ENCODE assay signal across 22 cellular contexts in the genomic region with DNA sequence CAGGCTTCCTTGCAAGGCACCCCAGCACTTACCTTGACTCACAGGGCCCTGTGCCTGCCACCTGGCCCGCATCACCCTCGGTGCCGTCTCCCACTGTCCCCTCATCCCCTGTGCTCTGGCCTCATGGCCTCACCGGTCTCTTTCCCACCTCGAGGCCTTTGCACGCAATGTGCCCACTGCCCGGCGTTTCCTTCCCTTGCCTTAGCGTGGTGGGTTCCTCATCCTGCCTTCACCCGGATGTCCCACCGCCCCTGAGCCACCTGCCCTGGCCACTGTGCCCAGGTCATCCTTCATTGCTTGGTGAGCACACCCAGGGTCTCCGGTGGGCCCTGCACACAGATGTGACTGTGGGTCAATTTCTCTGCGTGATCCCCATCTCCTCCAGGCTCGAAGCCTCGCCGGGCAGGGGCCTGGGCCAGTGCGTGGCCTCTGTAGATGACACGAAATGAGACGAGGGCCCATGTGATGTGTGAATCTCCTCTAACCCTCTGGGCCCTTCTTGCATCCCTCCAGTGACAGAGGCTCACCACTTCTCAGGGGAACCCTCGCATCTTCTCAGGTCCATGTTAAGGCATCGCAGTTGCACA. TPM values are rescaled to one million over a fixed set of nuclear protein-coding genes. Genes with fewer than 3 reads are reported as not detected.
DNase-seq lines count a peak whose midpoint lies in the region; ATAC-seq and TF ChIP-seq lines count a peak whose summit lies in the region.
"Had no signal": no experiment of that assay in that cellular context is flagged by ENCODE, and none has a peak within 500 bp of the region (broad histone marks: within the 10 kb centered on the region; RNA-seq: fewer than 3 reads in every experiment).

No MANE protein-coding gene starts in this region.

- H3K9me3 Mint-ChIP-seq in HFFc6: no peaks in the 10 kb centered on the region
- no peaks in the 10 kb centered on the region for H3K9me3 Mint-ChIP-seq in activated T-helper 1 cell treated with anti-CD3 and anti-CD28 coated beads, Interleukin-12 subunit alpha, Interleukin-12 subunit beta, Interleukin-2, Interleukin-4 antibody, amounts not matched to agents 30 ng/mL and 10 ng/mL and 1 ng/mL, durations not matched to agents 14 hours and 24 hours and 36 hours
- H3K9me3 Mint-ChIP-seq: activated CD4-positive, alpha-beta T cell treated with anti-CD3 and anti-CD28 coated beads, Interleukin-2, amount 10 ng/mL, durations not matched to agents 24 days and 14 days; activated T-cell treated with anti-CD3 and anti-CD28 coated beads, Interleukin-2, amount 50 U/mL, for 72 hours; neural crest cell; T-helper 2 cell treated with Interferon-gamma antibody and Interleukin-4, amounts not matched to agents 5 μg/mL and 100 μg/mL, for 36 hours had no signal

- no peak overlapping the region for H2AFZ ChIP-seq in hepatocyte

- H3K4me3 ChIP-seq in A673 (ENCODE audit: low read depth, low read length, poor library complexity, severe bottlenecking) (no peak overlapping the region), hepatocyte (no peak overlapping the region), rectal smooth muscle tissue (ENCODE audit: low read length) (no peak overlapping the region)
- H3K4me3 ChIP-seq: cardiac muscle cell, GM12878, left lung had no signal

- no peaks in the 10 kb centered on the region; the same call in 1 of the 2 replicates for H3K27me3 Mint-ChIP-seq in HFFc6 (ENCODE audit: insufficient read depth)
- H3K27me3 Mint-ChIP-seq in activated T-helper 1 cell treated with anti-CD3 and anti-CD28 coated beads, Interleukin-12 subunit alpha, Interleukin-12 subunit beta, Interleukin-2, Interleukin-4 antibody, amounts not matched to agents 30 ng/mL and 10 ng/mL and 1 ng/mL, durations not matched to agents 14 hours and 24 hours and 36 hours (ENCODE audit: insufficient read depth): peaks cover 6% of the 10 kb centered on the region

- no peak overlapping the region for H3K9ac ChIP-seq in rectal smooth muscle tissue (ENCODE audit: low read length)

- peak overlapping the region; percentile 7 for H3K4me2 ChIP-seq in hepatocyte

- no TSS peak for BruUV-seq in A673 (replicated peaks; lab: Mats Ljungman, UMichigan)

- H3K9me2 ChIP-seq in hepatocyte (replicated peaks; ENCODE audit: insufficient read depth): no peaks in the 10 kb centered on the region

- CTCF ChIA-PET in A673 (lab: Charles Lee): no interaction called here

- H4K20me1 ChIP-seq in hepatocyte (ENCODE audit: insufficient read depth, poor library complexity, severe bottlenecking): no peaks in the 10 kb centered on the region

- H3K9me3 ChIP-seq in A673 (ENCODE audit: low read depth, low read length, poor library complexity, severe bottlenecking) (no peaks in the 10 kb centered on the region), hepatocyte (ENCODE audit: low read depth) (no peaks in the 10 kb centered on the region)
- H3K9me3 ChIP-seq: left lung had no signal

- TF ChIP-seq CTCF in A673 (conservative IDR thresholded peaks at IDR 0.05; ENCODE audit: low read depth, low read length) (no peak), HFFc6 (IDR thresholded peaks at IDR 0.05) (no peak), hepatocyte (IDR thresholded peaks at IDR 0.05; ENCODE audit: poor library complexity) (no peak)

- peak overlapping the region; percentile 76 for H3K27ac ChIP-seq in A673 (ENCODE audit: low read depth, low read length, poor library complexity, severe bottlenecking)
- H3K27ac ChIP-seq in hepatocyte: peak overlapping the region; percentile 73
- H3K27ac ChIP-seq in rectal smooth muscle tissue (ENCODE audit: low read depth, low read length): peak overlapping the region; percentile 78
- H3K27ac ChIP-seq: cardiac muscle cell had no signal

- H3K4me3 Mint-ChIP-seq in HFFc6: no peak overlapping the region
- no peak overlapping the region for H3K4me3 Mint-ChIP-seq in activated T-helper 1 cell treated with anti-CD3 and anti-CD28 coated beads, Interleukin-12 subunit alpha, Interleukin-12 subunit beta, Interleukin-2, Interleukin-4 antibody, amounts not matched to agents 30 ng/mL and 10 ng/mL and 1 ng/mL, durations not matched to agents 14 hours and 24 hours and 36 hours
- H3K4me3 Mint-ChIP-seq: activated CD4-positive, alpha-beta T cell treated with anti-CD3 and anti-CD28 coated beads, Interleukin-2, amount 10 ng/mL, durations not matched to agents 24 days and 14 days; activated T-cell treated with anti-CD3 and anti-CD28 coated beads, Interleukin-2, amount 50 U/mL, for 72 hours; neural crest cell; T-helper 2 cell treated with Interferon-gamma antibody and Interleukin-4, amounts not matched to agents 5 μg/mL and 100 μg/mL, for 36 hours had no signal

- no peak for ATAC-seq in GM18873 (IDR thresholded peaks at IDR 0.05; ENCODE audit: low FRiP score, unreplicated experiment)
- ATAC-seq: activated T-cell treated with anti-CD3 and anti-CD28 coated beads, Interleukin-2, amount 50 U/mL, for 72 hours; GM12878 had no signal

- H3K36me3 ChIP-seq in A673 (ENCODE audit: insufficient read depth, low read length, poor library complexity, severe bottlenecking) (no peaks in the 10 kb centered on the region), hepatocyte (replicated peaks; ENCODE audit: insufficient read depth, low read depth) (no peaks in the 10 kb centered on the region), rectal smooth muscle tissue (ENCODE audit: control insufficient read depth, insufficient read depth, low read length) (no peaks in the 10 kb centered on the region)
- H3K36me3 ChIP-seq: cardiac muscle cell, left lung had no signal

- WGBS in hepatocyte (ENCODE audit: low lambda C conversion rate, missing lambda C conversion rate): 91% methylated on average over 21 of the region's 21 CpGs

- no peaks in the 10 kb centered on the region for H3K79me2 ChIP-seq in hepatocyte

- H3K4me1 ChIP-seq in A673 (ENCODE audit: insufficient read depth, low read length, poor library complexity, severe bottlenecking) (peaks cover 48% of the 10 kb centered on the region), hepatocyte (ENCODE audit: insufficient read depth) (peaks cover 54% of the 10 kb centered on the region), rectal smooth muscle tissue (ENCODE audit: control insufficient read depth, insufficient read depth, low read length) (peaks cover 57% of the 10 kb centered on the region)

- H3K36me3 Mint-ChIP-seq in HFFc6 (ENCODE audit: low read depth): no peaks in the 10 kb centered on the region
- H3K36me3 Mint-ChIP-seq in activated T-helper 1 cell treated with anti-CD3 and anti-CD28 coated beads, Interleukin-12 subunit alpha, Interleukin-12 subunit beta, Interleukin-2, Interleukin-4 antibody, amounts not matched to agents 30 ng/mL and 10 ng/mL and 1 ng/mL, durations not matched to agents 14 hours and 24 hours and 36 hours (ENCODE audit: low read depth): no peaks in the 10 kb centered on the region

- no peak for DNase-seq in A673 (ENCODE audit: low spot score)
- no peak for DNase-seq in HFFc6
- DNase-seq in hepatocyte (ENCODE audit: low spot score): no peak
- no peak for DNase-seq in mucosa of gallbladder (ENCODE audit: low spot score)
- DNase-seq in NCI-H146 (lab: John Stamatoyannopoulos, UW): no peak
- no peak for DNase-seq in activated T-helper 1 cell treated with anti-CD3 and anti-CD28 coated beads, Interleukin-12 subunit alpha, Interleukin-12 subunit beta, Interleukin-2, Interleukin-4 antibody, amounts not matched to agents 30 ng/mL and 10 ng/mL and 1 ng/mL, durations not matched to agents 14 hours and 24 hours and 36 hours (ENCODE audit: low spot score)
- DNase-seq: activated CD4-positive, alpha-beta T cell treated with anti-CD3 and anti-CD28 coated beads, Interleukin-2, amount 10 ng/mL, durations not matched to agents 24 days and 14 days; activated naive CD4-positive, alpha-beta T cell treated with anti-CD3 and anti-CD28 coated beads, Interleukin-2, amount 50 U/mL, for 16 hours; activated T-cell treated with anti-CD3 and anti-CD28 coated beads, Interleukin-2, amount 50 U/mL, for 72 hours; dermis blood vessel endothelial cell; NCI-H2107; stimulated activated CD4-positive, alpha-beta T cell treated with anti-CD3 and anti-CD28 coated beads, Interleukin-2, amount 100 ng/mL, for 24 hours had no signal

- POLR2A ChIA-PET in A673 (lab: Charles Lee; ENCODE audit: low non-redundant PET): no interaction called here

- peaks cover 58% of the 10 kb centered on the region for H3K4me1 Mint-ChIP-seq in HFFc6 (ENCODE audit: low read depth)
- H3K4me1 Mint-ChIP-seq in activated T-helper 1 cell treated with anti-CD3 and anti-CD28 coated beads, Interleukin-12 subunit alpha, Interleukin-12 subunit beta, Interleukin-2, Interleukin-4 antibody, amounts not matched to agents 30 ng/mL and 10 ng/mL and 1 ng/mL, durations not matched to agents 14 hours and 24 hours and 36 hours (ENCODE audit: low read depth): no peaks in the 10 kb centered on the region
- H3K4me1 Mint-ChIP-seq: activated CD4-positive, alpha-beta T cell treated with anti-CD3 and anti-CD28 coated beads, Interleukin-2, amount 10 ng/mL, durations not matched to agents 24 days and 14 days had no signal

- peak overlapping the region; percentile 52 for H3K27ac Mint-ChIP-seq in HFFc6
- H3K27ac Mint-ChIP-seq in activated T-helper 1 cell treated with anti-CD3 and anti-CD28 coated beads, Interleukin-12 subunit alpha, Interleukin-12 subunit beta, Interleukin-2, Interleukin-4 antibody, amounts not matched to agents 30 ng/mL and 10 ng/mL and 1 ng/mL, durations not matched to agents 14 hours and 24 hours and 36 hours: no peak overlapping the region
- H3K27ac Mint-ChIP-seq: activated CD4-positive, alpha-beta T cell treated with anti-CD3 and anti-CD28 coated beads, Interleukin-2, amount 10 ng/mL, durations not matched to agents 24 days and 14 days; activated T-cell treated with anti-CD3 and anti-CD28 coated beads, Interleukin-2, amount 50 U/mL, for 72 hours; T-helper 2 cell treated with Interferon-gamma antibody and Interleukin-4, amounts not matched to agents 5 μg/mL and 100 μg/mL, for 36 hours had no signal

- H3K27me3 ChIP-seq in A673 (replicated peaks; ENCODE audit: insufficient read depth, low read depth, low read length, poor library complexity) (peaks cover 18% of the 10 kb centered on the region), hepatocyte (peaks cover 18% of the 10 kb centered on the region), rectal smooth muscle tissue (ENCODE audit: control insufficient read depth, insufficient read depth, low read length) (peaks cover 3% of the 10 kb centered on the region)

- intact Hi-C loops in A673 (cut with micrococcal nuclease; ENCODE audit: unreplicated experiment): loop anchor here (10.0 kb wide), 1 partner anchor 131 kb away; no protein-coding TSS in a partner anchor
- intact Hi-C loops in activated T-helper 1 cell treated with anti-CD3 and anti-CD28 coated beads, Interleukin-12 subunit alpha, Interleukin-12 subunit beta, Interleukin-2, Interleukin-4 antibody, amounts not matched to agents 30 ng/mL and 10 ng/mL and 1 ng/mL, durations not matched to agents 14 hours and 24 hours and 36 hours (cut with micrococcal nuclease): no loop called here

RNA-seq across cellular contexts. Expression of a gene that starts 4.6 kb away (rescaled TPM):
- total RNA-seq in A673 (2021) (0.64 and 1.4 TPM in 2 replicates), hepatocyte (17.7 and 19.4 TPM in 2 replicates), mucosa of gallbladder (20.3 TPM)
- 1 to 10 TPM; 4.2 to 7.0 (median 4.8) TPM for total RNA-seq in HFFc6 (2021; fragmentation: NEBNext Ultra II Directional; extraction: Animal tissue kit (Norgen Biotek cat#: 25700))
- polyA plus RNA-seq in hepatocyte: 34.9 and 39.4 TPM in 2 replicates
- not detected in 2 replicates for total RNA-seq in activated T-helper 1 cell treated with anti-CD3 and anti-CD28 coated beads, Interleukin-12 subunit alpha, Interleukin-12 subunit beta, Interleukin-2, Interleukin-4 antibody, amounts not matched to agents 30 ng/mL and 10 ng/mL and 1 ng/mL, durations not matched to agents 14 hours and 24 hours and 36 hours
- total RNA-seq: activated CD4-positive, alpha-beta T cell treated with anti-CD3 and anti-CD28 coated beads, Interleukin-2, amount 10 ng/mL, durations not matched to agents 24 days and 14 days; activated T-cell treated with anti-CD3 and anti-CD28 coated beads, Interleukin-2, amount 50 U/mL, for 72 hours; mononuclear cell; NCI-H460; OCI-LY7 had no signal
